ENCODE assay signal across 9 cellular contexts in genomic region chr1:64474639-64475038, GRCh38. TPM values are rescaled to one million over a fixed set of nuclear protein-coding genes. Genes with fewer than 3 reads are reported as not detected.
DNase-seq lines count a peak whose midpoint lies in the region; FAIRE-seq and TF ChIP-seq lines count a peak whose summit lies in the region.
"Had no signal": no experiment of that assay in that cellular context is flagged by ENCODE, and none has a peak within 500 bp of the region (broad histone marks: within the 10 kb centered on the region; RNA-seq: fewer than 3 reads in every experiment).

No MANE protein-coding gene starts in this region.

- peak; percentile 32 for DNase-seq in LoVo (ENCODE audit: low spot score)
- no peak for DNase-seq in astrocyte (ENCODE audit: low read depth)
- peak; percentile 44 for DNase-seq in hepatocyte (ENCODE audit: low spot score)
- DNase-seq in activated T-cell treated with anti-CD3 and anti-CD28 coated beads, Interleukin-2, amount 50 U/mL, for 24 hours: no peak
- DNase-seq in WERI-Rb-1: no peak
- DNase-seq in UCSD-AML1 (lab: John Stamatoyannopoulos, UW; ENCODE audit: unreplicated experiment): no peak
- no peak for DNase-seq in AG08395 (ENCODE audit: low spot score)
- DNase-seq: NCI-H1436 treated with DMSO at 0.1 percent for 48 hours had no signal

- peak overlapping the region; percentile 43 for H3K4me3 Mint-ChIP-seq in astrocyte (ENCODE audit: unreplicated experiment)
- H3K4me3 Mint-ChIP-seq in activated T-cell treated with anti-CD3 and anti-CD28 coated beads, Interleukin-2, amount 50 U/mL, for 24 hours: no peak overlapping the region

- peaks cover 28% of the 10 kb centered on the region for H3K79me2 ChIP-seq in astrocyte (ENCODE audit: insufficient read depth, low read length)
- H3K79me2 ChIP-seq in hepatocyte: peaks cover 89% of the 10 kb centered on the region

- H3K36me3 ChIP-seq in astrocyte (ENCODE audit: insufficient read depth, low read length) (no peaks in the 10 kb centered on the region), hepatocyte (replicated peaks; ENCODE audit: insufficient read depth, low read depth) (no peaks in the 10 kb centered on the region), subcutaneous abdominal adipose tissue (ENCODE audit: control insufficient read depth in 5 of 5, insufficient read depth in 5 of 5, low read length in 5 of 5) (no peaks in the 10 kb centered on the region), WERI-Rb-1 (no peaks in the 10 kb centered on the region)

- H3K9me3 ChIP-seq in astrocyte (ENCODE audit: insufficient read depth, low read depth, low read length) (no peaks in the 10 kb centered on the region), hepatocyte (ENCODE audit: low read depth) (no peaks in the 10 kb centered on the region), subcutaneous abdominal adipose tissue (ENCODE audit: control insufficient read depth in 5 of 5, low read length in 5 of 5) (no peaks in the 10 kb centered on the region), WERI-Rb-1 (ENCODE audit: severe bottlenecking) (no peaks in the 10 kb centered on the region)

- TF ChIP-seq CTCF in astrocyte (IDR thresholded peaks at IDR 0.05; ENCODE audit: insufficient read depth, low read depth, low read length): no peak
- TF ChIP-seq CTCF in hepatocyte (IDR thresholded peaks at IDR 0.05; ENCODE audit: poor library complexity): no peak
- TF ChIP-seq CTCF in WERI-Rb-1 (IDR thresholded peaks at IDR 0.05; ENCODE audit: low read depth, low read length): no peak

- H3K27ac Mint-ChIP-seq in astrocyte (ENCODE audit: unreplicated experiment): no peak overlapping the region
- no peak overlapping the region for H3K27ac Mint-ChIP-seq in activated T-cell treated with anti-CD3 and anti-CD28 coated beads, Interleukin-2, amount 50 U/mL, for 24 hours

- H3K4me1 ChIP-seq in astrocyte (ENCODE audit: insufficient read depth, low read length) (peaks cover 20% of the 10 kb centered on the region), hepatocyte (ENCODE audit: insufficient read depth) (peaks cover 40% of the 10 kb centered on the region), subcutaneous abdominal adipose tissue (ENCODE audit: control insufficient read depth in 5 of 5, insufficient read depth in 5 of 5, low read length in 5 of 5) (peaks cover 5 to 70% (median 58%) of the 10 kb centered on the region in 5 donors)

- H3K27me3 Mint-ChIP-seq in astrocyte (ENCODE audit: low read depth, unreplicated experiment): no peaks in the 10 kb centered on the region
- peaks cover 28% of the 10 kb centered on the region for H3K27me3 Mint-ChIP-seq in activated T-cell treated with anti-CD3 and anti-CD28 coated beads, Interleukin-2, amount 50 U/mL, for 24 hours

- H3K27me3 ChIP-seq in astrocyte (ENCODE audit: insufficient read depth, low read length) (no peaks in the 10 kb centered on the region), hepatocyte (no peaks in the 10 kb centered on the region), subcutaneous abdominal adipose tissue (ENCODE audit: control insufficient read depth in 5 of 5, insufficient read depth in 4 of 5, low read length in 5 of 5) (no peaks in the 10 kb centered on the region), WERI-Rb-1 (ENCODE audit: insufficient read depth, low read depth, severe bottlenecking) (no peaks in the 10 kb centered on the region)

- H4K20me1 ChIP-seq in astrocyte (ENCODE audit: insufficient read depth, low read length) (peaks cover 47% of the 10 kb centered on the region), hepatocyte (ENCODE audit: insufficient read depth, poor library complexity, severe bottlenecking) (peaks cover 24% of the 10 kb centered on the region)

- H3K9me3 Mint-ChIP-seq in astrocyte (ENCODE audit: unreplicated experiment): peaks cover 1% of the 10 kb centered on the region
- H3K9me3 Mint-ChIP-seq in activated T-cell treated with anti-CD3 and anti-CD28 coated beads, Interleukin-2, amount 50 U/mL, for 24 hours: no peaks in the 10 kb centered on the region

- WGBS in hepatocyte (ENCODE audit: low lambda C conversion rate, missing lambda C conversion rate): 27% methylated on average over 2 of the region's 2 CpGs

- H3K9ac ChIP-seq in astrocyte (ENCODE audit: low read length) (no peak overlapping the region), subcutaneous abdominal adipose tissue (ENCODE audit: low read length in 5 of 5) (peak overlapping the region in 1 of 5 donors; percentile 6)

- no peak for FAIRE-seq in astrocyte (lab: Jason Lieb, UNC)

- H3K4me2 ChIP-seq in astrocyte (ENCODE audit: low read length): no peak overlapping the region
- peak overlapping the region; percentile 90 for H3K4me2 ChIP-seq in hepatocyte

- H3K4me3 ChIP-seq in astrocyte (ENCODE audit: insufficient read depth, low read depth, low read length): no peak overlapping the region
- H3K4me3 ChIP-seq in hepatocyte: no peak overlapping the region
- no peak overlapping the region for H3K4me3 ChIP-seq in subcutaneous abdominal adipose tissue (ENCODE audit: low read depth in 1 of 5, low read length in 5 of 5)
- no peak overlapping the region for H3K4me3 ChIP-seq in WERI-Rb-1 (ENCODE audit: low read depth, low read length)

- H2AFZ ChIP-seq in astrocyte (ENCODE audit: low read depth, low read length) (no peak overlapping the region), hepatocyte (no peak overlapping the region)

- no peak overlapping the region for H3K27ac ChIP-seq in astrocyte (ENCODE audit: low read depth, low read length)
- H3K27ac ChIP-seq in hepatocyte: peak overlapping the region; percentile 46
- H3K27ac ChIP-seq in subcutaneous abdominal adipose tissue (ENCODE audit: low read depth, low read length): peak overlapping the region; percentile 24
- H3K27ac ChIP-seq in WERI-Rb-1: no peak overlapping the region

- H3K36me3 Mint-ChIP-seq in astrocyte (ENCODE audit: low read depth, unreplicated experiment): no peaks in the 10 kb centered on the region
- no peaks in the 10 kb centered on the region for H3K36me3 Mint-ChIP-seq in activated T-cell treated with anti-CD3 and anti-CD28 coated beads, Interleukin-2, amount 50 U/mL, for 24 hours (ENCODE audit: low read depth)

- no peaks in the 10 kb centered on the region for H3K9me2 ChIP-seq in hepatocyte (replicated peaks; ENCODE audit: insufficient read depth)

- H3K4me1 Mint-ChIP-seq in astrocyte (ENCODE audit: low read depth, unreplicated experiment): peaks cover 50% of the 10 kb centered on the region
- peaks cover 26% of the 10 kb centered on the region for H3K4me1 Mint-ChIP-seq in activated T-cell treated with anti-CD3 and anti-CD28 coated beads, Interleukin-2, amount 50 U/mL, for 24 hours (ENCODE audit: low read depth)

RNA-seq across cellular contexts. Expression of gene CACHD1, which starts 4.7 kb away (rescaled TPM):
- total RNA-seq in astrocyte: 21.2 and 28.3 TPM in 2 replicates
- total RNA-seq in hepatocyte: 35.1 and 39.7 TPM in 2 replicates
- polyA plus RNA-seq in hepatocyte: 16.7 and 23.8 TPM in 2 replicates

Comparison
In these comparisons a context has a peak if more than half of its experiments do, and no peak if none do; other contexts are left out.
1. DNase-seq: peak in LoVo (single experiment) and hepatocyte (single experiment); none in astrocyte (single experiment), activated T-cell treated with anti-CD3 and anti-CD28 coated beads, Interleukin-2, amount 50 U/mL, for 24 hours (single experiment), WERI-Rb-1 (single experiment), UCSD-AML1 (single experiment) and AG08395 (single experiment).
2. H3K27ac ChIP-seq: peak in hepatocyte (single experiment) and subcutaneous abdominal adipose tissue (single experiment); none in astrocyte (single experiment) and WERI-Rb-1 (single experiment).